Comparison of ENCODE assay signal across 15 cellular contexts in genomic region chr17:64162575-64162974, GRCh38. TPM values are rescaled to one million over a fixed set of nuclear protein-coding genes. Genes with fewer than 3 reads are reported as not detected.
DNase-seq lines count a peak whose midpoint lies in the region; ATAC-seq, FAIRE-seq and TF ChIP-seq lines count a peak whose summit lies in the region.
"Had no signal": no experiment of that assay in that cellular context is flagged by ENCODE, and none has a peak within 500 bp of the region (broad histone marks: within the 10 kb centered on the region; RNA-seq: fewer than 3 reads in every experiment).

No MANE protein-coding gene starts in this region.

- H3K27ac Mint-ChIP-seq in activated naive CD4-positive, alpha-beta T cell treated with anti-CD3 and anti-CD28 coated beads for 36 hours, result no peak overlapping the region

- no peaks in the 10 kb centered on the region for H3K4me1 Mint-ChIP-seq in activated naive CD4-positive, alpha-beta T cell treated with anti-CD3 and anti-CD28 coated beads for 36 hours (ENCODE audit: low read depth)

- no peak overlapping the region for H2BK5ac ChIP-seq in neuronal stem cell (ENCODE audit: low read length)

- ATAC-seq in gastrocnemius medialis, result peak; percentile 49 to 60
- ATAC-seq: A549 had no signal

- H3K4me1 ChIP-seq in neuronal stem cell (ENCODE audit: control insufficient read depth in 2 of 2, insufficient read depth in 1 of 2, low read depth in 1 of 2, low read length in 2 of 2), result peaks cover 3 to 4% of the 10 kb centered on the region in 2 donors
- H3K4me1 ChIP-seq in gastrocnemius medialis, result peaks cover 45 to 66% of the 10 kb centered on the region in 2 donors
- H3K4me1 ChIP-seq: A549, BE2C had no signal

- TF ChIP-seq POLR2A in gastrocnemius medialis (IDR thresholded peaks at IDR 0.05), result no peak

- POLR2A ChIA-PET in RWPE1 (lab: Yijun Ruan, JAX; ENCODE audit: low non-redundant PET), result no interaction called here

- no peak overlapping the region for H4K8ac ChIP-seq in neuronal stem cell (ENCODE audit: low read depth, low read length)

- H2AK5ac ChIP-seq in neuronal stem cell (ENCODE audit: low read depth, low read length), result no peak overlapping the region

- no peak overlapping the region for H3K14ac ChIP-seq in neuronal stem cell (ENCODE audit: low read length)

- peak overlapping the region; percentile 10; the same call in 1 of the 2 replicates for H3K27ac ChIP-seq in RWPE1
- H3K27ac ChIP-seq in neuronal stem cell (replicated peaks; ENCODE audit: low read length), result no peak overlapping the region
- H3K27ac ChIP-seq in gastrocnemius medialis, result peak overlapping the region; percentile 38 to 99 (median 98)
- H3K27ac ChIP-seq: A549, C4-2B had no signal

- DNase-seq in D341Med (ENCODE audit: low spot score), result peak; percentile 30
- DNase-seq in RWPE1 (ENCODE audit: low spot score), result no peak
- DNase-seq in neuronal stem cell (ENCODE audit: low spot score), result no peak
- peak in 1 of 2 donors; percentile 54 for DNase-seq in gastrocnemius medialis
- DNase-seq in urothelium cell line (ENCODE audit: low spot score), result no peak
- DNase-seq in activated naive CD4-positive, alpha-beta T cell treated with anti-CD3 and anti-CD28 coated beads for 36 hours, result no peak
- DNase-seq: BE2C; CD4-positive, alpha-beta memory T cell; DND-41; GDM1 had no signal

- no peak overlapping the region for H3K9ac ChIP-seq in neuronal stem cell (ENCODE audit: low read depth, low read length, poor library complexity)

- H2BK15ac ChIP-seq in neuronal stem cell (ENCODE audit: low read length), result no peak overlapping the region

- H3K4me3 ChIP-seq in neuronal stem cell (ENCODE audit: low read length in 2 of 2) (no peak overlapping the region), gastrocnemius medialis (no peak overlapping the region)
- H3K4me3 ChIP-seq: A549, HAP-1 had no signal

- TF ChIP-seq CTCF in RWPE1 (conservative IDR thresholded peaks at IDR 0.05; ENCODE audit: low read depth) (no peak), gastrocnemius medialis (IDR thresholded peaks at IDR 0.05 in 4 of 5, conservative IDR thresholded peaks at IDR 0.05 in 1 of 5) (no peak)

- H3K18ac ChIP-seq in neuronal stem cell (ENCODE audit: low read length), result peak overlapping the region; percentile 62

- H3K9me3 ChIP-seq in neuronal stem cell (replicated peaks in 1 of 2; ENCODE audit: control insufficient read depth in 2 of 2, insufficient read depth in 1 of 2, low read depth in 1 of 2, low read length in 2 of 2) (no peaks in the 10 kb centered on the region), gastrocnemius medialis (no peaks in the 10 kb centered on the region)
- H3K9me3 ChIP-seq: A549, BE2C, HAP-1 had no signal

- H3K4me3 Mint-ChIP-seq in activated naive CD4-positive, alpha-beta T cell treated with anti-CD3 and anti-CD28 coated beads for 36 hours, result no peak overlapping the region
- H3K4me3 Mint-ChIP-seq: CD4-positive, alpha-beta memory T cell had no signal

- no peaks in the 10 kb centered on the region for H3K36me3 Mint-ChIP-seq in activated naive CD4-positive, alpha-beta T cell treated with anti-CD3 and anti-CD28 coated beads for 36 hours (ENCODE audit: low read depth)

- peaks cover 2 to 18% of the 10 kb centered on the region in 2 donors for H3K36me3 ChIP-seq in neuronal stem cell (replicated peaks in 1 of 2; ENCODE audit: control insufficient read depth in 2 of 2, insufficient read depth in 2 of 2, low read length in 2 of 2)
- H3K36me3 ChIP-seq in gastrocnemius medialis, result peaks cover 0 to 6% of the 10 kb centered on the region in 2 donors
- H3K36me3 ChIP-seq: BE2C had no signal

- H2AFZ ChIP-seq in neuronal stem cell (ENCODE audit: low read length), result no peak overlapping the region

- WGBS in neuronal stem cell (ENCODE audit: extremely low coverage in 2 of 2, insufficient read length in 2 of 2, insufficient replicate concordance in 1 of 2), 2 donors, result no CpG with 5 or more reads among the region's 2 CpGs

- no peak overlapping the region for H3K4me2 ChIP-seq in neuronal stem cell (ENCODE audit: insufficient read depth, low read length, poor library complexity, severe bottlenecking)
- H3K4me2 ChIP-seq: A549 had no signal

- no peaks in the 10 kb centered on the region for H3K79me1 ChIP-seq in neuronal stem cell (ENCODE audit: low read depth, low read length)

- no peak overlapping the region for H2BK120ac ChIP-seq in neuronal stem cell (ENCODE audit: low read depth, low read length)

- H3K9me3 Mint-ChIP-seq in activated naive CD4-positive, alpha-beta T cell treated with anti-CD3 and anti-CD28 coated beads for 36 hours, result no peaks in the 10 kb centered on the region
- H3K9me3 Mint-ChIP-seq: CD4-positive, alpha-beta memory T cell had no signal

- H3K27me3 ChIP-seq in neuronal stem cell (ENCODE audit: control insufficient read depth in 3 of 3, insufficient read depth in 3 of 3, low read depth in 1 of 3, low read length in 3 of 3), result no peaks in the 10 kb centered on the region
- H3K27me3 ChIP-seq in gastrocnemius medialis, result no peaks in the 10 kb centered on the region
- H3K27me3 ChIP-seq: BE2C had no signal

- no peak overlapping the region for H4K91ac ChIP-seq in neuronal stem cell (ENCODE audit: low read depth, low read length, poor library complexity)

- no peak overlapping the region for H2BK12ac ChIP-seq in neuronal stem cell (ENCODE audit: low read length)

- FAIRE-seq in urothelium cell line (lab: Jason Lieb, UNC), result no peak
- FAIRE-seq: GM19239, H1 had no signal

- CTCF ChIA-PET in RWPE1 (lab: Yijun Ruan, JAX), result no interaction called here
- CTCF ChIA-PET in activated naive CD4-positive, alpha-beta T cell treated with anti-CD3 and anti-CD28 coated beads for 36 hours (lab: Charles Lee), result interaction anchor here (0.7 to 1.4 kb wide), 2 partner anchors 119 to 129 kb away, joined by 4 to 8 read pairs; no protein-coding TSS in a partner anchor

- H3K27me3 Mint-ChIP-seq in activated naive CD4-positive, alpha-beta T cell treated with anti-CD3 and anti-CD28 coated beads for 36 hours (ENCODE audit: low read depth), result no peaks in the 10 kb centered on the region
- H3K27me3 Mint-ChIP-seq: CD4-positive, alpha-beta memory T cell had no signal

- no peak overlapping the region for H3K23ac ChIP-seq in neuronal stem cell (ENCODE audit: low read depth, low read length, poor library complexity)

- intact Hi-C loops in gastrocnemius medialis (cut with DNase I; ENCODE audit: low total_unique reads), result no loop called here
- intact Hi-C loops in activated naive CD4-positive, alpha-beta T cell treated with anti-CD3 and anti-CD28 coated beads for 36 hours (cut with micrococcal nuclease), result no loop called here

- no peak overlapping the region for H3K4ac ChIP-seq in neuronal stem cell (ENCODE audit: low read length)

- in situ Hi-C loops in gastrocnemius medialis (cut with MboI; ENCODE audit: low sequenced_read_pairs in 4 of 4), result no loop called here

RNA-seq across cellular contexts. Expression of gene ERN1, which starts 32.6 kb away (rescaled TPM):
- 3.0 TPM for polyA plus RNA-seq in neuronal stem cell (2013, experiment 1 of 2)
- 2.7 TPM for polyA plus RNA-seq in neuronal stem cell (2013, experiment 2 of 2)
- 10 to 100 TPM in 3 of 4 donors, 1 to 10 TPM in 1; 9.7 to 27.5 (median 13.8) TPM for total RNA-seq in gastrocnemius medialis
- total RNA-seq in activated naive CD4-positive, alpha-beta T cell treated with anti-CD3 and anti-CD28 coated beads for 36 hours, result 10 to 100 TPM; 21.9 to 22.0 TPM
